Comparison of ENCODE assay signal across 8 cellular contexts in genomic region chr13:102800145-102801041, GRCh38. TPM values are rescaled to one million over a fixed set of nuclear protein-coding genes. Genes with fewer than 3 reads are reported as not detected.
DNase-seq lines count a peak whose midpoint lies in the region; FAIRE-seq and TF ChIP-seq lines count a peak whose summit lies in the region.

No MANE protein-coding gene starts in this region.

- H3K4me1 Mint-ChIP-seq in HFFc6 (ENCODE audit: low read depth) (peaks cover 48% of the 10 kb centered on the region), astrocyte (ENCODE audit: low read depth, unreplicated experiment) (peaks cover 7% of the 10 kb centered on the region)

- 1% methylated on average over 81 of the region's 81 CpGs for WGBS in sigmoid colon, 2 donors

- H3K36me3 ChIP-seq in astrocyte (ENCODE audit: insufficient read depth, low read length): peaks cover 2% of the 10 kb centered on the region
- H3K36me3 ChIP-seq in sigmoid colon: no peaks in the 10 kb centered on the region
- H3K36me3 ChIP-seq in Karpas-422 (ENCODE audit: insufficient read depth, low read length): no peaks in the 10 kb centered on the region

- H3K4me1 ChIP-seq in astrocyte (ENCODE audit: insufficient read depth, low read length): peaks cover 12% of the 10 kb centered on the region
- peaks cover 0 to 33% (median 23%) of the 10 kb centered on the region in 4 donors for H3K4me1 ChIP-seq in sigmoid colon
- H3K4me1 ChIP-seq in Karpas-422 (ENCODE audit: low read length): no peaks in the 10 kb centered on the region

- H2AFZ ChIP-seq in astrocyte (ENCODE audit: low read depth, low read length): peak overlapping the region; percentile 99
- H2AFZ ChIP-seq in Karpas-422 (ENCODE audit: low read length): no peak overlapping the region

- TF ChIP-seq POLR2A in GM12891 (IDR thresholded peaks at IDR 0.05; ENCODE audit: low read depth, low read length) (peak; percentile 47), sigmoid colon (IDR thresholded peaks at IDR 0.05) (no peak)

- peaks cover 5% of the 10 kb centered on the region for H4K20me1 ChIP-seq in astrocyte (ENCODE audit: insufficient read depth, low read length)
- H4K20me1 ChIP-seq in Karpas-422 (ENCODE audit: insufficient read depth, low read depth, low read length): no peaks in the 10 kb centered on the region

- H3K4me3 Mint-ChIP-seq in HFFc6 (peak overlapping the region; percentile 96), astrocyte (ENCODE audit: unreplicated experiment) (peak overlapping the region; percentile 95)

- H3K27me3 ChIP-seq in astrocyte (ENCODE audit: insufficient read depth, low read length) (no peaks in the 10 kb centered on the region), sigmoid colon (no peaks in the 10 kb centered on the region), Karpas-422 (ENCODE audit: low read length) (no peaks in the 10 kb centered on the region)

- DNase-seq in GM12891 (ENCODE audit: insufficient read length, low spot score) (peak; percentile 85), HFFc6 (peak; percentile 68), NCI-H1048 (lab: John Stamatoyannopoulos, UW) (peak; percentile 41), T-helper 22 cell (ENCODE audit: low read depth) (peak; percentile 69), astrocyte (ENCODE audit: low read depth) (peak; percentile 63), hypothalamus (lab: John Stamatoyannopoulos, UW) (peak; percentile 15 to 82 (median 67)), sigmoid colon (peak; percentile 89), Karpas-422 (no peak)

- H3K9ac ChIP-seq in astrocyte (ENCODE audit: low read length) (peak overlapping the region; percentile 87), Karpas-422 (ENCODE audit: low read length) (no peak overlapping the region)

- intact Hi-C loops in sigmoid colon (cut with DNase I): loop anchor here (10.0 kb wide), 1 partner anchor 146 kb away; no protein-coding TSS in a partner anchor

- peaks cover 88% of the 10 kb centered on the region for H3K79me2 ChIP-seq in astrocyte (ENCODE audit: insufficient read depth, low read length)
- no peaks in the 10 kb centered on the region for H3K79me2 ChIP-seq in Karpas-422 (ENCODE audit: low read length)

- H3K9me3 Mint-ChIP-seq in HFFc6 (no peaks in the 10 kb centered on the region), astrocyte (ENCODE audit: unreplicated experiment) (no peaks in the 10 kb centered on the region)

- H3K4me3 ChIP-seq in astrocyte (ENCODE audit: insufficient read depth, low read depth, low read length) (peak overlapping the region; percentile 95), sigmoid colon (peak overlapping the region; percentile 75 to 91 (median 86)), Karpas-422 (ENCODE audit: low read length) (no peak overlapping the region)

- TF ChIP-seq CTCF in HFFc6 (IDR thresholded peaks at IDR 0.05): peak; percentile 90
- TF ChIP-seq CTCF in astrocyte (IDR thresholded peaks at IDR 0.05; ENCODE audit: insufficient read depth, low read depth, low read length): peak; percentile 28
- peak; percentile 49 to 68 (median 58) for TF ChIP-seq CTCF in sigmoid colon (IDR thresholded peaks at IDR 0.05)

- peak overlapping the region; percentile 92 for H3K4me2 ChIP-seq in astrocyte (ENCODE audit: low read length)
- no peak overlapping the region for H3K4me2 ChIP-seq in Karpas-422 (ENCODE audit: low read depth, low read length, poor library complexity, severe bottlenecking)

- H3K36me3 Mint-ChIP-seq in HFFc6 (ENCODE audit: low read depth): peaks cover 10% of the 10 kb centered on the region; the same call in 1 of the 2 replicates
- H3K36me3 Mint-ChIP-seq in astrocyte (ENCODE audit: low read depth, unreplicated experiment): no peaks in the 10 kb centered on the region

- FAIRE-seq in GM12891 (lab: Jason Lieb, UNC) (peak; percentile 90), astrocyte (lab: Jason Lieb, UNC) (no peak)

- peak overlapping the region; percentile 88 for H3K27ac Mint-ChIP-seq in HFFc6
- H3K27ac Mint-ChIP-seq in astrocyte (ENCODE audit: unreplicated experiment): peak overlapping the region; percentile 66

- no peaks in the 10 kb centered on the region for H3K27me3 Mint-ChIP-seq in HFFc6 (ENCODE audit: insufficient read depth)
- H3K27me3 Mint-ChIP-seq in astrocyte (ENCODE audit: low read depth, unreplicated experiment): no peaks in the 10 kb centered on the region

- TF ChIP-seq EP300 in sigmoid colon (IDR thresholded peaks at IDR 0.05): no peak

- H3K9me2 ChIP-seq in Karpas-422 (replicated peaks; ENCODE audit: insufficient read depth, low read length): no peaks in the 10 kb centered on the region

- H3K9me3 ChIP-seq in astrocyte (ENCODE audit: insufficient read depth, low read depth, low read length) (no peaks in the 10 kb centered on the region), sigmoid colon (no peaks in the 10 kb centered on the region), Karpas-422 (ENCODE audit: low read length) (no peaks in the 10 kb centered on the region)

- H3K27ac ChIP-seq in astrocyte (ENCODE audit: low read depth, low read length): peak overlapping the region; percentile 74
- peak overlapping the region; percentile 84 to 90 (median 84) for H3K27ac ChIP-seq in sigmoid colon
- H3K27ac ChIP-seq in Karpas-422 (ENCODE audit: low read length): no peak overlapping the region

TF ChIP-seq in GM12891, 5 proteins besides CTCF, POLR2A, EP300 and RAD21:
- TF ChIP-seq POLR2AphosphoS5 (IDR thresholded peaks at IDR 0.05; ENCODE audit: low read depth, low read length): peak; percentile 53; the same call in 1 of the 2 replicates
- 0 out of 2 replicates have a peak, but pooled peaks have one; percentile 13 for TF ChIP-seq TAF1 (IDR thresholded peaks at IDR 0.05; ENCODE audit: low read depth, low read length)
- no peak for TF ChIP-seq PAX5 (IDR thresholded peaks at IDR 0.05; ENCODE audit: insufficient read depth, low read length, severe bottlenecking)
- TF ChIP-seq SPI1 (IDR thresholded peaks at IDR 0.05; ENCODE audit: low read depth, low read length): no peak
- 0 out of 2 replicates have a peak, but pooled peaks have one; percentile 25 for TF ChIP-seq POU2F2 (IDR thresholded peaks at IDR 0.05; ENCODE audit: low read depth, low read length)

RNA-seq across cellular contexts. Expression of gene BIVM, which starts 1.5 kb away (rescaled TPM):
- polyA plus RNA-seq in GM12891 (2012; ENCODE audit: low read depth, missing spikeins): 8.1 TPM
- total RNA-seq in HFFc6 (2021; fragmentation: NEBNext Ultra II Directional; extraction: Animal tissue kit (Norgen Biotek cat#: 25700)): 10 to 100 TPM; 16.6 to 24.0 (median 18.9) TPM
- total RNA-seq in astrocyte (13.3 and 18.7 TPM in 2 replicates), sigmoid colon (10 to 100 TPM; 14.8 to 31.0 (median 22.1) TPM)
- 1 to 10 TPM; 5.4 to 8.3 (median 7.8) TPM for polyA plus RNA-seq in sigmoid colon
- total RNA-seq in Karpas-422 (2014; rRNA removed; shearing (Covaris generic); ENCODE audit: low replicate concordance): not detected in 2 replicates

RNA-seq across cellular contexts. Expression of gene POGLUT2, which starts 1.6 kb away (rescaled TPM):
- polyA plus RNA-seq in GM12891 (2012; ENCODE audit: low read depth, missing spikeins): 1.2 TPM
- 10 to 100 TPM; 12.0 to 26.8 (median 13.8) TPM for total RNA-seq in HFFc6 (2021; fragmentation: NEBNext Ultra II Directional; extraction: Animal tissue kit (Norgen Biotek cat#: 25700))
- total RNA-seq in astrocyte (15.1 and 16.8 TPM in 2 replicates), sigmoid colon (1 to 10 TPM; 3.1 to 8.4 (median 7.4) TPM)
- 1 to 10 TPM in 1 of 3 donors, under 1 TPM in 2; 0.60 to 2.7 (median 0.92) TPM for polyA plus RNA-seq in sigmoid colon
- total RNA-seq in Karpas-422 (2014; rRNA removed; shearing (Covaris generic); ENCODE audit: low replicate concordance): not detected in 2 replicates

RNA-seq across cellular contexts. Expression of gene TEX30, which starts 26.8 kb away (rescaled TPM):
- polyA plus RNA-seq in GM12891 (2012; ENCODE audit: low read depth, missing spikeins): 12.8 TPM
- 10 to 100 TPM in 5 of 6 experiments, 1 to 10 TPM in 1; 9.0 to 19.4 (median 16.2) TPM for total RNA-seq in HFFc6 (2021; fragmentation: NEBNext Ultra II Directional; extraction: Animal tissue kit (Norgen Biotek cat#: 25700))
- total RNA-seq in astrocyte (5.7 and 5.8 TPM in 2 replicates), sigmoid colon (10 to 100 TPM in 2 of 4 donors, 1 to 10 TPM in 2; 8.9 to 17.3 (median 11.7) TPM)
- 1 to 10 TPM; 6.6 to 7.2 (median 6.7) TPM for polyA plus RNA-seq in sigmoid colon
- 10.7 and 25.6 TPM in 2 replicates for total RNA-seq in Karpas-422 (2014; rRNA removed; shearing (Covaris generic); ENCODE audit: low replicate concordance)

RNA-seq across cellular contexts. Expression of gene ERCC5, which starts 45.4 kb away (rescaled TPM):
- polyA plus RNA-seq in GM12891 (2012; ENCODE audit: low read depth, missing spikeins): 33.3 TPM
- total RNA-seq in HFFc6 (2021; fragmentation: NEBNext Ultra II Directional; extraction: Animal tissue kit (Norgen Biotek cat#: 25700)): 10 to 100 TPM; 54.1 to 64.4 (median 59.8) TPM
- 42.9 and 51.4 TPM in 2 replicates for total RNA-seq in astrocyte
- total RNA-seq in sigmoid colon: 10 to 100 TPM; 30.7 to 68.5 (median 63.3) TPM
- polyA plus RNA-seq in sigmoid colon: 10 to 100 TPM; 38.8 to 51.2 (median 45.0) TPM
- total RNA-seq in Karpas-422 (2014; rRNA removed; shearing (Covaris generic); ENCODE audit: low replicate concordance): 43.3 and 45.3 TPM in 2 replicates

Comparison
In these comparisons a context has a peak if more than half of its experiments do, and no peak if none do; other contexts are left out.
1. CTCF ChIP-seq: peak in every context shown above with its lines; median percentile 90 in HFFc6; 58 in sigmoid colon; 28 in astrocyte.
2. RNA of gene BIVM, which starts 1.5 kb away (total RNA-seq): 14.8 to 31.0 TPM in sigmoid colon, 16.6 to 24.0 TPM in HFFc6 and 13.3 to 18.7 TPM in astrocyte; not detected in Karpas-422; every median in the first group is over 10 times any median in the second.